Comparison of ENCODE assay signal across 12 cellular contexts in the genomic region with DNA sequence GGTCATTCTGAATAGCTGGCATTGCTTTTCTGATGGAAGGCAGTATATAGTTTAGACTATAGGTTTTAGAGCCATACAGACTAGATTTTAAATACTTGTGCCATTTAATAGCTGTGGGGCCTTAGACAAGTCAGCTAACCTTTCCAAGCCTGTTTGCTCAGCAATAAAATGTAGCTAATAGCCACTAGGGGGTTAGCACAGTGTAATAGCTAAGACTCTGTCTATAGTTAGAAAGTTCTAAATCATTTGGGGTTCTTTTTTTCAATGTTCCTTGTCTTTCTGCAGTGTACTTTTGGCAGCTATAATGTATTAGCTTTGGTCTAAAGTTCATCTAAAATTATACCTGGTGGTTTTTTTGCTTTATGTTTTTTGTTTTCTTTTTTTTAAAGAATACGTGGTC. TPM values are rescaled to one million over a fixed set of nuclear protein-coding genes. Genes with fewer than 3 reads are reported as not detected.
DNase-seq lines count a peak whose midpoint lies in the region; ATAC-seq, FAIRE-seq and TF ChIP-seq lines count a peak whose summit lies in the region.
"Had no signal": no experiment of that assay in that cellular context is flagged by ENCODE, and none has a peak within 500 bp of the region (broad histone marks: within the 10 kb centered on the region; RNA-seq: fewer than 3 reads in every experiment).

No MANE protein-coding gene starts in this region.

- no peak overlapping the region for H2AFZ ChIP-seq in astrocyte (ENCODE audit: low read depth, low read length)
- H2AFZ ChIP-seq in neural progenitor cell (replicated peaks) = no peak overlapping the region
- H2AFZ ChIP-seq: parathyroid adenoma had no signal

- H3K27me3 Mint-ChIP-seq in astrocyte (ENCODE audit: low read depth, unreplicated experiment) (no peaks in the 10 kb centered on the region), neural progenitor cell (ENCODE audit: insufficient read depth, low read depth) (no peaks in the 10 kb centered on the region)

- no peak for FAIRE-seq in astrocyte (lab: Jason Lieb, UNC)
- FAIRE-seq: kidney had no signal

- H3K79me2 ChIP-seq in astrocyte (ENCODE audit: insufficient read depth, low read length) = peaks cover 29% of the 10 kb centered on the region
- H3K79me2 ChIP-seq in neural progenitor cell (ENCODE audit: low read depth) = no peaks in the 10 kb centered on the region
- H3K79me2 ChIP-seq: parathyroid adenoma had no signal

- no peak overlapping the region for H3K4me3 Mint-ChIP-seq in astrocyte (ENCODE audit: unreplicated experiment)
- H3K4me3 Mint-ChIP-seq in neural progenitor cell = no peak overlapping the region

- no peak for TF ChIP-seq POLR2A in Peyer's patch (IDR thresholded peaks at IDR 0.05)

- H3K4me1 Mint-ChIP-seq in astrocyte (ENCODE audit: low read depth, unreplicated experiment) (no peaks in the 10 kb centered on the region), neural progenitor cell (no peaks in the 10 kb centered on the region)

- H3F3A ChIP-seq in neural progenitor cell (ENCODE audit: low read depth) = peaks cover 21% of the 10 kb centered on the region

- DNase-seq in NCI-H82 (lab: John Stamatoyannopoulos, UW) = peak; percentile 6
- no peak for DNase-seq in NCI-H82 treated with DMSO at 0.1 percent for 48 hours (lab: John Stamatoyannopoulos, UW; ENCODE audit: unreplicated experiment)
- DNase-seq in Kasumi-1 (lab: John Stamatoyannopoulos, UW) = peak; percentile 57 to 75
- DNase-seq in astrocyte (ENCODE audit: low read depth) = no peak
- DNase-seq in neural progenitor cell (ENCODE audit: low spot score) = no peak
- no peak for DNase-seq in left lobe of liver (ENCODE audit: low spot score)
- no peak for DNase-seq in Peyer's patch
- DNase-seq: activated CD4-positive, alpha-beta T cell treated with anti-CD3 and anti-CD28 coated beads for 1 hour; kidney; NCI-H1092 had no signal

- peaks cover 80% of the 10 kb centered on the region for H3K36me3 ChIP-seq in astrocyte (ENCODE audit: insufficient read depth, low read length)
- H3K36me3 ChIP-seq in neural progenitor cell = peaks cover 20% of the 10 kb centered on the region
- H3K36me3 ChIP-seq in Peyer's patch = peaks cover 0 to 88% (median 0%) of the 10 kb centered on the region in 3 donors

- no peak overlapping the region for H3K27ac Mint-ChIP-seq in astrocyte (ENCODE audit: unreplicated experiment)
- H3K27ac Mint-ChIP-seq in neural progenitor cell = no peak overlapping the region

- no peak overlapping the region for H3K4me3 ChIP-seq in astrocyte (ENCODE audit: insufficient read depth, low read depth, low read length)
- H3K4me3 ChIP-seq in neural progenitor cell = no peak overlapping the region
- no peak overlapping the region for H3K4me3 ChIP-seq in Peyer's patch

- H3K27me3 ChIP-seq in astrocyte (ENCODE audit: insufficient read depth, low read length) = no peaks in the 10 kb centered on the region
- H3K27me3 ChIP-seq in neural progenitor cell = no peaks in the 10 kb centered on the region
- H3K27me3 ChIP-seq in Peyer's patch = no peaks in the 10 kb centered on the region

- H3K9me3 ChIP-seq in astrocyte (ENCODE audit: insufficient read depth, low read depth, low read length) = no peaks in the 10 kb centered on the region
- no peaks in the 10 kb centered on the region for H3K9me3 ChIP-seq in neural progenitor cell (ENCODE audit: low read depth)
- no peaks in the 10 kb centered on the region for H3K9me3 ChIP-seq in Peyer's patch

- H3K9ac ChIP-seq in astrocyte (ENCODE audit: low read length) (no peak overlapping the region), neural progenitor cell (no peak overlapping the region)
- H3K9ac ChIP-seq: parathyroid adenoma had no signal

- peak; percentile 47 for TF ChIP-seq CTCF in astrocyte (IDR thresholded peaks at IDR 0.05; ENCODE audit: insufficient read depth, low read depth, low read length)
- peak; percentile 39 for TF ChIP-seq CTCF in neural progenitor cell (IDR thresholded peaks at IDR 0.05)
- peak in 3 of 6 experiments; percentile 22 to 25 (median 25) for TF ChIP-seq CTCF in Peyer's patch (IDR thresholded peaks at IDR 0.05)

- H4K20me1 ChIP-seq in astrocyte (ENCODE audit: insufficient read depth, low read length) (peaks cover 34% of the 10 kb centered on the region), neural progenitor cell (ENCODE audit: low read depth) (no peaks in the 10 kb centered on the region)

- H3K9me3 Mint-ChIP-seq in astrocyte (ENCODE audit: unreplicated experiment) (no peaks in the 10 kb centered on the region), neural progenitor cell (no peaks in the 10 kb centered on the region)

- H3K4me1 ChIP-seq in astrocyte (ENCODE audit: insufficient read depth, low read length) = no peaks in the 10 kb centered on the region
- no peaks in the 10 kb centered on the region for H3K4me1 ChIP-seq in neural progenitor cell
- H3K4me1 ChIP-seq in Peyer's patch = no peaks in the 10 kb centered on the region
- H3K4me1 ChIP-seq: parathyroid adenoma had no signal

- peaks cover 7% of the 10 kb centered on the region for H3K36me3 Mint-ChIP-seq in astrocyte (ENCODE audit: low read depth, unreplicated experiment)
- H3K36me3 Mint-ChIP-seq in neural progenitor cell = peaks cover 13% of the 10 kb centered on the region

- H3K27ac ChIP-seq in astrocyte (ENCODE audit: low read depth, low read length) = no peak overlapping the region
- no peak overlapping the region for H3K27ac ChIP-seq in neural progenitor cell
- H3K27ac ChIP-seq in Peyer's patch = no peak overlapping the region
- H3K27ac ChIP-seq: parathyroid adenoma had no signal

- ATAC-seq in HG03469 (IDR thresholded peaks at IDR 0.05; ENCODE audit: unreplicated experiment) = no peak
- ATAC-seq in left lobe of liver = no peak

- H3K4me2 ChIP-seq in astrocyte (ENCODE audit: low read length) = no peak overlapping the region
- no peak overlapping the region for H3K4me2 ChIP-seq in neural progenitor cell

RNA-seq across cellular contexts. Expression of gene KIFBP, which starts 7.5 kb away (rescaled TPM):
- total RNA-seq in astrocyte (34.9 and 39.2 TPM in 2 replicates), neural progenitor cell (ENCODE audit: low replicate concordance) (27.3 and 44.9 TPM in 2 replicates), left lobe of liver (8.2 TPM), Peyer's patch (10 to 100 TPM; 13.1 to 20.7 (median 19.9) TPM)

RNA-seq across cellular contexts. Expression of gene DDX21, which starts 25.1 kb away (rescaled TPM):
- total RNA-seq in astrocyte (116 and 125 TPM in 2 replicates), neural progenitor cell (ENCODE audit: low replicate concordance) (51.2 and 69.9 TPM in 2 replicates), left lobe of liver (14.0 TPM), Peyer's patch (10 to 100 TPM; 17.8 to 50.3 (median 20.6) TPM)

Comparison
In these comparisons a context has a peak if more than half of its experiments do, and no peak if none do; other contexts are left out.
1. DNase-seq: peak in NCI-H82 (single experiment) and Kasumi-1 (2 of 2); none in NCI-H82 treated with DMSO at 0.1 percent for 48 hours (single experiment), astrocyte (single experiment), neural progenitor cell (single experiment), left lobe of liver (single experiment) and Peyer's patch (0 of 3).